Comparison of ENCODE assay signal across 25 cellular contexts in the genomic region with DNA sequence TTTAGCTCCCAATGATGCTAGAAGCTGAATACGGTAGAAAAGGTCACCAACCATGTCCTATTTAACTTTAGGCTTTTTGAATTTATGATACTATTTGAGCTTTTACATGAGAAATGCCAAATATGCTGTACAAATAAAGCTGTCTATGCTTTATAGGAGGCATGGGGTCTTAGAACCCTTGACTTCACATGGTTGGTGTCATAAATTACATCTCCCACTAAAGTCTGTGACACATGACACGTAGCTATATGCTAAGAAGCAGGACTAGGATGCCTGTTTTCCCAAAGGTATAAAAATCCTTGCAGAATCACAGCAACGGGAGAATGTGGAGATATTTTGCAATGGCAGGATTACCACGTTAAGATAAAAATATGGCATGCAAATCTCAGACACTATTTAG.
"Had no signal": no experiment of that assay in that cellular context is flagged by ENCODE, and none has a peak within 500 bp of the region (broad histone marks: within the 10 kb centered on the region; RNA-seq: fewer than 3 reads in every experiment).

No MANE protein-coding gene starts in this region.

- H3K9me3 Mint-ChIP-seq: nephron; neural progenitor cell; stimulated activated naive B cell treated with anti-CD40 and anti-IgM and Interleukin-4, amounts not matched to agents 10 μg/mL and 1 μg/mL and 100 μg/mL, for 72 hours; stimulated activated naive CD8-positive, alpha-beta T cell treated with anti-CD3 and anti-CD28 coated beads, Interleukin-15, Interleukin-2, amounts not matched to agents 100 ng/mL and 50 ng/mL, for 24 hours had no signal

- H3K27ac Mint-ChIP-seq: naive thymus-derived CD4-positive, alpha-beta T cell; natural killer cell; neural progenitor cell; stimulated activated effector memory CD8-positive, alpha-beta T cell treated with anti-CD3 and anti-CD28 coated beads, Interleukin-12 subunit alpha, Interleukin-12 subunit beta, amount 100 ng/mL, for 72 hours; stimulated activated naive B cell treated with anti-CD40 and anti-IgM and Interleukin-4, amounts not matched to agents 10 μg/mL and 1 μg/mL and 100 μg/mL, for 72 hours; stimulated activated naive CD8-positive, alpha-beta T cell treated with anti-CD3 and anti-CD28 coated beads, Interleukin-15, Interleukin-2, amounts not matched to agents 100 ng/mL and 50 ng/mL, for 24 hours had no signal

- H3K4me3 ChIP-seq: neural progenitor cell, ovary, prostate gland, right atrium auricular region, stomach, thoracic aorta, thyroid gland, tibial nerve, upper lobe of right lung, uterus had no signal

- H3K36me3 Mint-ChIP-seq: naive thymus-derived CD4-positive, alpha-beta T cell; natural killer cell; neural progenitor cell; stimulated activated effector memory CD8-positive, alpha-beta T cell treated with anti-CD3 and anti-CD28 coated beads, Interleukin-12 subunit alpha, Interleukin-12 subunit beta, amount 100 ng/mL, for 72 hours; stimulated activated naive B cell treated with anti-CD40 and anti-IgM and Interleukin-4, amounts not matched to agents 10 μg/mL and 1 μg/mL and 100 μg/mL, for 72 hours had no signal

- H3K4me3 Mint-ChIP-seq: naive thymus-derived CD4-positive, alpha-beta T cell; natural killer cell; neural progenitor cell; stimulated activated effector memory CD8-positive, alpha-beta T cell treated with anti-CD3 and anti-CD28 coated beads, Interleukin-12 subunit alpha, Interleukin-12 subunit beta, amount 100 ng/mL, for 72 hours; stimulated activated naive B cell treated with anti-CD40 and anti-IgM and Interleukin-4, amounts not matched to agents 10 μg/mL and 1 μg/mL and 100 μg/mL, for 72 hours; stimulated activated naive CD8-positive, alpha-beta T cell treated with anti-CD3 and anti-CD28 coated beads, Interleukin-15, Interleukin-2, amounts not matched to agents 100 ng/mL and 50 ng/mL, for 24 hours had no signal

- H3K27me3 Mint-ChIP-seq: naive thymus-derived CD4-positive, alpha-beta T cell; stimulated activated naive B cell treated with anti-CD40 and anti-IgM and Interleukin-4, amounts not matched to agents 10 μg/mL and 1 μg/mL and 100 μg/mL, for 72 hours; stimulated activated naive CD8-positive, alpha-beta T cell treated with anti-CD3 and anti-CD28 coated beads, Interleukin-15, Interleukin-2, amounts not matched to agents 100 ng/mL and 50 ng/mL, for 24 hours; type B pancreatic cell had no signal

- H3K27ac ChIP-seq: neural progenitor cell, ovary, prostate gland, right atrium auricular region, stomach, thoracic aorta, thyroid gland, tibial nerve, upper lobe of right lung, uterus had no signal

- H2AFZ ChIP-seq: neural progenitor cell had no signal

- H3K9ac ChIP-seq: neural progenitor cell had no signal

- H3K9me3 ChIP-seq: ovary, prostate gland, right atrium auricular region, stomach, thoracic aorta, thyroid gland, tibial nerve, upper lobe of right lung, uterus had no signal

- H3K27me3 ChIP-seq: neural progenitor cell, ovary, right atrium auricular region, stomach, thyroid gland, tibial nerve, upper lobe of right lung, uterus had no signal

- H3K4me1 Mint-ChIP-seq: naive thymus-derived CD4-positive, alpha-beta T cell; natural killer cell; neural progenitor cell; stimulated activated effector memory CD8-positive, alpha-beta T cell treated with anti-CD3 and anti-CD28 coated beads, Interleukin-12 subunit alpha, Interleukin-12 subunit beta, amount 100 ng/mL, for 72 hours; stimulated activated naive B cell treated with anti-CD40 and anti-IgM and Interleukin-4, amounts not matched to agents 10 μg/mL and 1 μg/mL and 100 μg/mL, for 72 hours had no signal

- H3K36me3 ChIP-seq: neural progenitor cell, ovary, prostate gland, right atrium auricular region, stomach, thoracic aorta, thyroid gland, tibial nerve, upper lobe of right lung, uterus had no signal

- H3K4me1 ChIP-seq: neural progenitor cell, prostate gland, right atrium auricular region, stomach, upper lobe of right lung, uterus had no signal

- FAIRE-seq: small intestine had no signal

- DNase-seq: naive thymus-derived CD4-positive, alpha-beta T cell; natural killer cell; occipital lobe; ovary; retina; small intestine; stimulated activated CD4-positive, alpha-beta T cell treated with anti-CD3 and anti-CD28 coated beads, Interleukin-15, amount 100 ng/mL, for 24 hours; stimulated activated CD4-positive, alpha-beta T cell treated with anti-CD3 and anti-CD28 coated beads, Interleukin-2, amount 100 ng/mL, for 24 hours; stimulated activated CD4-positive, alpha-beta T cell treated with anti-CD3 and anti-CD28 coated beads, Interleukin-2, amount 100 ng/mL, for 48 hours; stimulated activated CD4-positive, alpha-beta T cell treated with anti-CD3 and anti-CD28 coated beads, Interleukin-4, amount 100 ng/mL, for 24 hours; stimulated activated naive B cell treated with anti-CD40 and anti-IgM and Interleukin-4, amounts not matched to agents 10 μg/mL and 1 μg/mL and 100 μg/mL, for 72 hours; stimulated activated naive CD4-positive, alpha-beta T cell treated with Interleukin-2 at 50 U/mL for 16 hours; stomach; thyroid gland; upper lobe of right lung; uterus had no signal

- H3K4me2 ChIP-seq: neural progenitor cell had no signal
